Comparison of ENCODE assay signal across 34 cellular contexts in genomic region chr1:49677706-49678105, GRCh38.
"Had no signal": no experiment of that assay in that cellular context is flagged by ENCODE, and none has a peak within 500 bp of the region (broad histone marks: within the 10 kb centered on the region; RNA-seq: fewer than 3 reads in every experiment).

No MANE protein-coding gene starts in this region.

- H3K36me3 ChIP-seq: MG63 had no signal

- H3K4me3 ChIP-seq: MG63 had no signal

- H3K9ac ChIP-seq: KMS-11 had no signal

- DNase-seq: Karpas-422, Kasumi-1, MG63, MM.1S, MV-4-11, NCI-H1048, NCI-H1092, NCI-H1092 treated with DMSO at 0.1 percent for 48 hours, NCI-H1105, NCI-H1105 treated with DMSO at 0.1 percent for 48 hours, NCI-H1417, NCI-H1417 treated with DMSO at 0.1 percent for 48 hours, NCI-H1436, NCI-H1436 treated with DMSO at 0.1 percent for 48 hours, NCI-H146, NCI-H1694, NCI-H1694 treated with DMSO at 0.1 percent for 48 hours, NCI-H187, NCI-H187 treated with DMSO at 0.1 percent for 48 hours, NCI-H1930, NCI-H2029, NCI-H2029 treated with DMSO at 0.1 percent for 48 hours, NCI-H2081, NCI-H2081 treated with DMSO at 0.1 percent for 48 hours, NCI-H2107, NCI-H2171, NCI-H2171 treated with DMSO at 0.1 percent for 48 hours, NCI-H2227 treated with DMSO at 0.1 percent for 48 hours, NCI-H226, NCI-H345, NCI-H446, NCI-H446 treated with DMSO at 0.1 percent for 48 hours, NCI-H510A had no signal

- H3K9me3 ChIP-seq: MG63 had no signal

- H3K27me3 ChIP-seq: MG63 had no signal

- H3K4me2 ChIP-seq: KMS-11 had no signal

- H3K27ac ChIP-seq: KMS-11 had no signal
